24 cellular contexts compared by ENCODE assay signal in the genomic region with DNA sequence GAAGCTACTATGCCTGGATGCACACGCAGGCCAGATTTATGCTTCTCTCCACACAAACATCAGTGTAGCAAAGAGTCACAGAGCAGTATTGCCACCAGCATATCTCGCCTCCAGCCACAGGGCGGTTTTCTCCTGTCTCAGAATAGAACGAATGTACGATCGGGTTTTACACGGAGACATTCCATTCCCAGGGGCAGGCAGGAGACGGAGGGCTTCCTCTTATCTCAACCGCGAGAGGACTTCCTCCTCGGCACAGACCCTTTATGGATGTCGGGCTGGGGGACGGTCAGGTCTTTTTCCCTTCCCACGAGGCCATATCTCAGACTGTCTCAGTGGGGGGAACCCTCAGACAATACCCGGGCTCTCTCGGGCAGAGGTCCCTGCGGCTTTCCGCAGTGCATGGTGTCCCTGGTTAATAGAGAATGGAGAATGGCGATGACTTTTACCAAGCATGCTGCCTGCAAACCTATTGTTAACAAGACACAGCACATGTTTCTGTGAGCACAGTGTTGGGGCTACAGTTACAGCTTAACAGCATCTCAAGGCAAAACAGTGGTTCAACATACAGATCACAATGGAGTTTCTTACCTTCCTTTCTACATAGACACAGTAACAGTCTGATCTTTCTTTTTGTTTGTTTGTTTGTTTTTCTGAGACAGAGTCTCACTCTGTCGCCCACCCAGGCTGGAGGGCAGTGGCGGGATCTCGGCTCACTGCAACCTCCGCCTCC. TPM values are rescaled to one million over a fixed set of nuclear protein-coding genes. Genes with fewer than 3 reads are reported as not detected.
A peak's percentile ranks its signal among the peaks of the same experiment; 100 is the strongest.
DNase-seq lines count a peak whose midpoint lies in the region; ATAC-seq and TF ChIP-seq lines count a peak whose summit lies in the region.
"Had no signal": no experiment of that assay in that cellular context is flagged by ENCODE, and none has a peak within 500 bp of the region (broad histone marks: within the 10 kb centered on the region; RNA-seq: fewer than 3 reads in every experiment).

No MANE protein-coding gene starts in this region.

- no peak overlapping the region for H3K4me3 ChIP-seq in CD4-positive, alpha-beta memory T cell (ENCODE audit: low read length in 2 of 2)
- H3K4me3 ChIP-seq in Panc1 (ENCODE audit: low read depth in 2 of 2, low read length in 2 of 2) (no peak overlapping the region), GM23248 (no peak overlapping the region)
- H3K4me3 ChIP-seq: esophagus squamous epithelium, gastrocnemius medialis, Peyer's patch, psoas muscle, SJSA1 had no signal

- TF ChIP-seq CTCF in Panc1 (IDR thresholded peaks at IDR 0.05) (no peak), progenitor cell of endocrine pancreas (IDR thresholded peaks at IDR 0.05; ENCODE audit: unreplicated experiment) (no peak)

- H4K20me1 ChIP-seq in GM23248 (ENCODE audit: insufficient read depth), result no peaks in the 10 kb centered on the region

- H3K27me3 ChIP-seq in CD4-positive, alpha-beta memory T cell (ENCODE audit: insufficient read depth, low read length), result no peaks in the 10 kb centered on the region
- no peaks in the 10 kb centered on the region for H3K27me3 ChIP-seq in Panc1 (ENCODE audit: control insufficient read depth, insufficient read depth, low read length)
- no peaks in the 10 kb centered on the region for H3K27me3 ChIP-seq in GM23248 (replicated peaks; ENCODE audit: insufficient read depth)
- H3K27me3 ChIP-seq: brain microvascular endothelial cell, esophagus squamous epithelium, gastrocnemius medialis, Peyer's patch, SJSA1 had no signal

- H3K36me3 Mint-ChIP-seq in CD4-positive, alpha-beta memory T cell, result no peaks in the 10 kb centered on the region
- H3K36me3 Mint-ChIP-seq in progenitor cell of endocrine pancreas (ENCODE audit: insufficient read depth), result peaks cover 4% of the 10 kb centered on the region

- in situ Hi-C loops in Panc1 (cut with HindIII; ENCODE audit: low pct_unique_long_range_greater_than_20kb, low sequenced_read_pairs), result no loop called here
- in situ Hi-C loops in GM23248 (cut with MboI), result no loop called here

- no peaks in the 10 kb centered on the region for H3K36me3 ChIP-seq in CD4-positive, alpha-beta memory T cell (ENCODE audit: insufficient read depth, low read length)
- H3K36me3 ChIP-seq in Panc1 (ENCODE audit: control insufficient read depth, insufficient read depth, low read length), result no peaks in the 10 kb centered on the region
- H3K36me3 ChIP-seq in GM23248 (ENCODE audit: low read depth), result no peaks in the 10 kb centered on the region
- H3K36me3 ChIP-seq: brain microvascular endothelial cell, esophagus squamous epithelium, gastrocnemius medialis, Peyer's patch, SJSA1 had no signal

- DNase-seq in CD4-positive, alpha-beta memory T cell, result no peak
- DNase-seq in Panc1 (ENCODE audit: low read depth, low spot score), result no peak
- peak; percentile 32 for DNase-seq in medulla oblongata (ENCODE audit: extremely low spot score)
- no peak for DNase-seq in progenitor cell of endocrine pancreas (ENCODE audit: low spot score, unreplicated experiment)
- no peak for DNase-seq in GM23248
- DNase-seq: activated CD8-positive, alpha-beta memory T cell treated with anti-CD3 and anti-CD28 coated beads, Interleukin-2, amount 50 U/mL, for 4 hours; brain microvascular endothelial cell; DND-41; effector memory CD8-positive, alpha-beta T cell; esophagus squamous epithelium; gastrocnemius medialis; GOT3; kidney glomerular epithelial cell; mammary epithelial cell; NCI-H1417; NCI-H2107; NCI-H510A; Peyer's patch; psoas muscle; stimulated activated CD4-positive, alpha-beta T cell treated with anti-CD3 and anti-CD28 coated beads, Interleukin-2, amount 100 ng/mL, for 24 hours had no signal

- BruUV-seq in Panc1 (replicated peaks; lab: Mats Ljungman, UMichigan), result no TSS peak

- intact Hi-C loops in CD4-positive, alpha-beta memory T cell (cut with micrococcal nuclease), result no loop called here
- intact Hi-C loops in Panc1 (cut with micrococcal nuclease; ENCODE audit: unreplicated experiment), result no loop called here

- no peaks in the 10 kb centered on the region for H3K9me3 ChIP-seq in CD4-positive, alpha-beta memory T cell (ENCODE audit: control insufficient read depth in 1 of 2, low read length in 2 of 2)
- H3K9me3 ChIP-seq in Panc1 (ENCODE audit: control insufficient read depth, insufficient read depth, low read depth, low read length) (no peaks in the 10 kb centered on the region), GM23248 (ENCODE audit: low read depth) (no peaks in the 10 kb centered on the region)
- H3K9me3 ChIP-seq: gastrocnemius medialis, Peyer's patch, psoas muscle, SJSA1 had no signal

- peaks cover 0 to 3% of the 10 kb centered on the region in 2 donors for H3K27me3 Mint-ChIP-seq in CD4-positive, alpha-beta memory T cell
- H3K27me3 Mint-ChIP-seq in progenitor cell of endocrine pancreas, result peaks cover 5% of the 10 kb centered on the region

- ATAC-seq in Panc1 (0 out of 2 replicates have a peak, but pooled peaks have one; percentile 38), GM19324 (IDR thresholded peaks at IDR 0.05; ENCODE audit: low FRiP score, unreplicated experiment) (no peak), HG03108 (IDR thresholded peaks at IDR 0.05; ENCODE audit: unreplicated experiment) (no peak)
- ATAC-seq: effector memory CD8-positive, alpha-beta T cell; gastrocnemius medialis; psoas muscle; stimulated activated memory B cell treated with anti-CD40 and anti-IgM and Interleukin-4, amounts not matched to agents 10 μg/mL and 1 μg/mL and 100 μg/mL, for 72 hours had no signal

- H3K79me2 ChIP-seq in GM23248 (ENCODE audit: insufficient read depth), result no peaks in the 10 kb centered on the region

- no peaks in the 10 kb centered on the region for H3K9me2 ChIP-seq in GM23248 (ENCODE audit: insufficient read depth)

- peak overlapping the region in 3 of 7 donors; percentile 32 to 72 (median 32) for H3K27ac Mint-ChIP-seq in CD4-positive, alpha-beta memory T cell
- H3K27ac Mint-ChIP-seq in progenitor cell of endocrine pancreas, result peak overlapping the region; percentile 7
- H3K27ac Mint-ChIP-seq: effector memory CD8-positive, alpha-beta T cell; stimulated activated memory B cell treated with anti-CD40 and anti-IgM and Interleukin-4, amounts not matched to agents 10 μg/mL and 1 μg/mL and 100 μg/mL, for 72 hours had no signal

- H2AFZ ChIP-seq in GM23248, result no peak overlapping the region

- peaks cover 0 to 9% (median 4%) of the 10 kb centered on the region in 8 donors for H3K9me3 Mint-ChIP-seq in CD4-positive, alpha-beta memory T cell
- peaks cover 14% of the 10 kb centered on the region for H3K9me3 Mint-ChIP-seq in progenitor cell of endocrine pancreas (ENCODE audit: low read depth)

- H3K4me2 ChIP-seq in GM23248 (ENCODE audit: unreplicated experiment), result no peak overlapping the region

- H3K4me3 Mint-ChIP-seq in CD4-positive, alpha-beta memory T cell, result peak overlapping the region in 6 of 8 donors; percentile 1 to 53 (median 31)
- peak overlapping the region; percentile 42 for H3K4me3 Mint-ChIP-seq in progenitor cell of endocrine pancreas (ENCODE audit: low read depth)
- H3K4me3 Mint-ChIP-seq: effector memory CD8-positive, alpha-beta T cell; stimulated activated memory B cell treated with anti-CD40 and anti-IgM and Interleukin-4, amounts not matched to agents 10 μg/mL and 1 μg/mL and 100 μg/mL, for 72 hours had no signal

- no peaks in the 10 kb centered on the region for H3K4me1 ChIP-seq in CD4-positive, alpha-beta memory T cell (ENCODE audit: insufficient read depth, low read length)
- H3K4me1 ChIP-seq in Panc1 (ENCODE audit: control insufficient read depth, insufficient read depth, low read length) (no peaks in the 10 kb centered on the region), GM23248 (ENCODE audit: insufficient read depth) (no peaks in the 10 kb centered on the region)
- H3K4me1 ChIP-seq: esophagus squamous epithelium, gastrocnemius medialis, Peyer's patch, psoas muscle, SJSA1 had no signal

- CTCF ChIA-PET in CD4-positive, alpha-beta memory T cell (lab: Charles Lee; ENCODE audit: partially characterized antibody), result no interaction called here
- CTCF ChIA-PET in Panc1 (lab: Charles Lee), result no interaction called here

- no peak overlapping the region for H3K9ac ChIP-seq in GM23248

- no peak overlapping the region for H3K27ac ChIP-seq in CD4-positive, alpha-beta memory T cell (ENCODE audit: low read depth, low read length)
- no peak overlapping the region for H3K27ac ChIP-seq in Panc1 (ENCODE audit: low read length)
- H3K27ac ChIP-seq in GM23248, result no peak overlapping the region
- H3K27ac ChIP-seq: brain microvascular endothelial cell, esophagus squamous epithelium, gastrocnemius medialis, Peyer's patch, psoas muscle, SJSA1 had no signal

- peaks cover 7% of the 10 kb centered on the region; the same call in 1 of the 2 replicates for H3F3A ChIP-seq in GM23248 (ENCODE audit: insufficient read depth)

- POLR2A ChIA-PET in CD4-positive, alpha-beta memory T cell (lab: Charles Lee; ENCODE audit: partially characterized antibody), result no interaction called here
- POLR2A ChIA-PET in Panc1 (lab: Charles Lee), result no interaction called here

- WGBS in GM23248 (ENCODE audit: low coverage in 1 of 2, low lambda C conversion rate in 2 of 2, missing lambda C conversion rate in 2 of 2), 2 experiments, result 46 to 47% methylated on average over 22 to 23 of the region's 23 CpGs

- peaks cover 3 to 15% (median 9%) of the 10 kb centered on the region in 4 donors for H3K4me1 Mint-ChIP-seq in CD4-positive, alpha-beta memory T cell
- peaks cover 6% of the 10 kb centered on the region for H3K4me1 Mint-ChIP-seq in progenitor cell of endocrine pancreas (ENCODE audit: low read depth)

RNA-seq across cellular contexts. Expression of gene CSF2RA, which starts 24.1 kb away (rescaled TPM):
- 1 to 10 TPM in 1 of 2 experiments, under 1 TPM in 1; 0.69 to 1.4 TPM for total RNA-seq in CD4-positive, alpha-beta memory T cell
- under 1 TPM in 1 of 2 donors, not detected in 1; 0.79 TPM for polyA plus RNA-seq in CD4-positive, alpha-beta memory T cell
- 0.33 TPM for total RNA-seq in Panc1 (2021; ENCODE audit: unreplicated experiment)
- not detected for polyA plus RNA-seq in Panc1 (2012; ENCODE audit: insufficient read length)
- total RNA-seq in progenitor cell of endocrine pancreas, result 0.98 and 1.3 TPM in 2 replicates
- not detected in 2 replicates for total RNA-seq in GM23248 (2014; rRNA removed; shearing (Covaris generic))
- polyA plus RNA-seq in GM23248 (2016; fragmentation: Nextera tagmentation; extraction: Ambion mirVana), result not detected in 2 replicates
- total RNA-seq: mammary epithelial cell, SJSA1 had no signal
- polyA plus RNA-seq: mammary epithelial cell had no signal

RNA-seq across cellular contexts. Expression of gene IL3RA, which starts 43.8 kb away (rescaled TPM):
- total RNA-seq in CD4-positive, alpha-beta memory T cell, result under 1 TPM in 1 of 2 experiments, not detected in 1; 0.53 TPM
- under 1 TPM in 1 of 2 donors, not detected in 1; 0.29 TPM for polyA plus RNA-seq in CD4-positive, alpha-beta memory T cell
- total RNA-seq in Panc1 (2021; ENCODE audit: unreplicated experiment) (0.28 TPM), progenitor cell of endocrine pancreas (not detected in 2 replicates)
- polyA plus RNA-seq in Panc1 (2012; ENCODE audit: insufficient read length), result 0.45 TPM
- not detected in 2 replicates for total RNA-seq in GM23248 (2014; rRNA removed; shearing (Covaris generic))
- polyA plus RNA-seq in GM23248 (2016; fragmentation: Nextera tagmentation; extraction: Ambion mirVana), result 0.13 and 0.30 TPM in 2 replicates
- total RNA-seq: mammary epithelial cell, SJSA1 had no signal
- polyA plus RNA-seq: mammary epithelial cell had no signal
